ENCODE assay signal across 10 cellular contexts in genomic region chr9:105375323-105375722, GRCh38.
"Had no signal": no experiment of that assay in that cellular context is flagged by ENCODE, and none has a peak within 500 bp of the region (broad histone marks: within the 10 kb centered on the region; RNA-seq: fewer than 3 reads in every experiment).

No MANE protein-coding gene starts in this region.

- H3K4me1 ChIP-seq: HAP-1 had no signal

- ATAC-seq: GM23338, HCT116 had no signal

- H3K36me3 ChIP-seq: HAP-1 had no signal

- H3K9ac ChIP-seq: GM23248 had no signal

- H3K27ac ChIP-seq: GM23248 had no signal

- H3K4me2 ChIP-seq: GM23338 had no signal

- H2AFZ ChIP-seq: GM23248, GM23338 had no signal

- H3K4me3 ChIP-seq: GM23248, GM23338, HAP-1 had no signal

- FAIRE-seq: H1 had no signal

- DNase-seq: GM23248, GOT3, H7, H9, HCEC 1CT, HFFc6 had no signal

- H3K9me3 ChIP-seq: HAP-1 had no signal
